ENCODE assay signal across 2 cellular contexts in the genomic region with DNA sequence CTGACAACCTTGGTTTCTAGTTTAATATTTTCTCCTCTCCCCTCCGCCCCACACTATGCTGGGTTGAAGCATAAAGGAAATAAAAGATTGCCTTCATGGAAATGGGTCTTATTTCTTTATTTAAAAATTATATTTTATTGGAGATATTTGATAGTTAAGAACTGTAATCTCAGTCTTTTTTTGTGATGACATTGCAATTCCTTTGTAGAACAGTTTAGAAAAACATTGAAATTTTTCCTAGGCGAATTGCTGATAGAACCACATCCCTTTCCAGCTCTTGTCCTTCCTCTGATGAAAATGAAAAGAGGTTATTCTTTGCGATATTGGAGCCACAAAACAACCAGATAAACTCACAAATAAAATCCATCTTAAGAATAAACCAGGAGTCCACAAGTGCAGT.
TF ChIP-seq lines count a peak whose summit lies in the region.

No MANE protein-coding gene starts in this region.

TF ChIP-seq in HepG2, 621 proteins besides CTCF, POLR2A, EP300 and RAD21 (continued from another document):
- TF ChIP-seq, protein P1, sequence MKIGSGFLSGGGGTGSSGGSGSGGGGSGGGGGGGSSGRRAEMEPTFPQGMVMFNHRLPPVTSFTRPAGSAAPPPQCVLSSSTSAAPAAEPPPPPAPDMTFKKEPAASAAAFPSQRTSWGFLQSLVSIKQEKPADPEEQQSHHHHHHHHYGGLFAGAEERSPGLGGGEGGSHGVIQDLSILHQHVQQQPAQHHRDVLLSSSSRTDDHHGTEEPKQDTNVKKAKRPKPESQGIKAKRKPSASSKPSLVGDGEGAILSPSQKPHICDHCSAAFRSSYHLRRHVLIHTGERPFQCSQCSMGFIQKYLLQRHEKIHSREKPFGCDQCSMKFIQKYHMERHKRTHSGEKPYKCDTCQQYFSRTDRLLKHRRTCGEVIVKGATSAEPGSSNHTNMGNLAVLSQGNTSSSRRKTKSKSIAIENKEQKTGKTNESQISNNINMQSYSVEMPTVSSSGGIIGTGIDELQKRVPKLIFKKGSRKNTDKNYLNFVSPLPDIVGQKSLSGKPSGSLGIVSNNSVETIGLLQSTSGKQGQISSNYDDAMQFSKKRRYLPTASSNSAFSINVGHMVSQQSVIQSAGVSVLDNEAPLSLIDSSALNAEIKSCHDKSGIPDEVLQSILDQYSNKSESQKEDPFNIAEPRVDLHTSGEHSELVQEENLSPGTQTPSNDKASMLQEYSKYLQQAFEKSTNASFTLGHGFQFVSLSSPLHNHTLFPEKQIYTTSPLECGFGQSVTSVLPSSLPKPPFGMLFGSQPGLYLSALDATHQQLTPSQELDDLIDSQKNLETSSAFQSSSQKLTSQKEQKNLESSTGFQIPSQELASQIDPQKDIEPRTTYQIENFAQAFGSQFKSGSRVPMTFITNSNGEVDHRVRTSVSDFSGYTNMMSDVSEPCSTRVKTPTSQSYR (CRISPR knock-in tag; IDR thresholded peaks at IDR 0.05; ENCODE audit: borderline replicate concordance): no peak
- no peak for TF ChIP-seq HOXD1 (CRISPR knock-in tag; IDR thresholded peaks at IDR 0.05)
- no peak for TF ChIP-seq ATM (IDR thresholded peaks at IDR 0.05; ENCODE audit: borderline replicate concordance)
- TF ChIP-seq, protein P2, sequence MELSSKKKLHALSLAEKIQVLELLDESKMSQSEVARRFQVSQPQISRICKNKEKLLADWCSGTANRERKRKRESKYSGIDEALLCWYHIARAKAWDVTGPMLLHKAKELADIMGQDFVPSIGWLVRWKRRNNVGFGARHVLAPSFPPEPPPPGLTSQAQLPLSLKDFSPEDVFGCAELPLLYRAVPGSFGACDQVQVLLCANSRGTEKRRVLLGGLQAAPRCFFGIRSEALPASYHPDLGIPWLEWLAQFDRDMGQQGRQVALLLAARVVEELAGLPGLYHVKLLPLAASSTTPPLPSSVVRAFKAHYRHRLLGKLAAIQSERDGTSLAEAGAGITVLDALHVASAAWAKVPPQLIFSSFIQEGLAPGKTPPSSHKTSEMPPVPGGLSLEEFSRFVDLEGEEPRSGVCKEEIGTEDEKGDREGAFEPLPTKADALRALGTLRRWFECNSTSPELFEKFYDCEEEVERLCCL (CRISPR knock-in tag; IDR thresholded peaks at IDR 0.05; ENCODE audit: borderline replicate concordance): no peak
- no peak for TF ChIP-seq ZBTB20 (CRISPR knock-in tag; IDR thresholded peaks at IDR 0.05; ENCODE audit: borderline replicate concordance, low read depth)

TF ChIP-seq in K562, 482 proteins besides CTCF, POLR2A, EP300 and RAD21 (continued from another document):
- TF ChIP-seq, protein P3, sequence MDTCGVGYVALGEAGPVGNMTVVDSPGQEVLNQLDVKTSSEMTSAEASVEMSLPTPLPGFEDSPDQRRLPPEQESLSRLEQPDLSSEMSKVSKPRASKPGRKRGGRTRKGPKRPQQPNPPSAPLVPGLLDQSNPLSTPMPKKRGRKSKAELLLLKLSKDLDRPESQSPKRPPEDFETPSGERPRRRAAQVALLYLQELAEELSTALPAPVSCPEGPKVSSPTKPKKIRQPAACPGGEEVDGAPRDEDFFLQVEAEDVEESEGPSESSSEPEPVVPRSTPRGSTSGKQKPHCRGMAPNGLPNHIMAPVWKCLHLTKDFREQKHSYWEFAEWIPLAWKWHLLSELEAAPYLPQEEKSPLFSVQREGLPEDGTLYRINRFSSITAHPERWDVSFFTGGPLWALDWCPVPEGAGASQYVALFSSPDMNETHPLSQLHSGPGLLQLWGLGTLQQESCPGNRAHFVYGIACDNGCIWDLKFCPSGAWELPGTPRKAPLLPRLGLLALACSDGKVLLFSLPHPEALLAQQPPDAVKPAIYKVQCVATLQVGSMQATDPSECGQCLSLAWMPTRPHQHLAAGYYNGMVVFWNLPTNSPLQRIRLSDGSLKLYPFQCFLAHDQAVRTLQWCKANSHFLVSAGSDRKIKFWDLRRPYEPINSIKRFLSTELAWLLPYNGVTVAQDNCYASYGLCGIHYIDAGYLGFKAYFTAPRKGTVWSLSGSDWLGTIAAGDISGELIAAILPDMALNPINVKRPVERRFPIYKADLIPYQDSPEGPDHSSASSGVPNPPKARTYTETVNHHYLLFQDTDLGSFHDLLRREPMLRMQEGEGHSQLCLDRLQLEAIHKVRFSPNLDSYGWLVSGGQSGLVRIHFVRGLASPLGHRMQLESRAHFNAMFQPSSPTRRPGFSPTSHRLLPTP (IDR thresholded peaks at IDR 0.05; ENCODE audit: borderline replicate concordance, extremely low read depth, insufficient read length): no peak
- TF ChIP-seq KLF1 (tag; IDR thresholded peaks at IDR 0.05) (no peak), FOXA3 (CRISPR knock-in tag; conservative IDR thresholded peaks at IDR 0.05 in 1 of 2, IDR thresholded peaks at IDR 0.05 in 1 of 2) (no peak), ZNF644 (tag; IDR thresholded peaks at IDR 0.05; ENCODE audit: low read depth) (no peak), MAFF (IDR thresholded peaks at IDR 0.05; ENCODE audit: low read length) (peak; percentile 60), CREBBP (IDR thresholded peaks at IDR 0.05; ENCODE audit: low read depth, low read length) (no peak), PHB2 (IDR thresholded peaks at IDR 0.05; ENCODE audit: low read depth) (no peak), ZNF316 (IDR thresholded peaks at IDR 0.05) (peak; percentile 78)
- TF ChIP-seq, protein P4, sequence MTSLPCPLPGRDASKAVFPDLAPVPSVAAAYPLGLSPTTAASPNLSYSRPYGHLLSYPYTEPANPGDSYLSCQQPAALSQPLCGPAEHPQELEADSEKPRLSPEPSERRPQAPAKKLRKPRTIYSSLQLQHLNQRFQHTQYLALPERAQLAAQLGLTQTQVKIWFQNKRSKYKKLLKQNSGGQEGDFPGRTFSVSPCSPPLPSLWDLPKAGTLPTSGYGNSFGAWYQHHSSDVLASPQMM (CRISPR knock-in tag; IDR thresholded peaks at IDR 0.05): no peak
- TF ChIP-seq, protein P5, sequence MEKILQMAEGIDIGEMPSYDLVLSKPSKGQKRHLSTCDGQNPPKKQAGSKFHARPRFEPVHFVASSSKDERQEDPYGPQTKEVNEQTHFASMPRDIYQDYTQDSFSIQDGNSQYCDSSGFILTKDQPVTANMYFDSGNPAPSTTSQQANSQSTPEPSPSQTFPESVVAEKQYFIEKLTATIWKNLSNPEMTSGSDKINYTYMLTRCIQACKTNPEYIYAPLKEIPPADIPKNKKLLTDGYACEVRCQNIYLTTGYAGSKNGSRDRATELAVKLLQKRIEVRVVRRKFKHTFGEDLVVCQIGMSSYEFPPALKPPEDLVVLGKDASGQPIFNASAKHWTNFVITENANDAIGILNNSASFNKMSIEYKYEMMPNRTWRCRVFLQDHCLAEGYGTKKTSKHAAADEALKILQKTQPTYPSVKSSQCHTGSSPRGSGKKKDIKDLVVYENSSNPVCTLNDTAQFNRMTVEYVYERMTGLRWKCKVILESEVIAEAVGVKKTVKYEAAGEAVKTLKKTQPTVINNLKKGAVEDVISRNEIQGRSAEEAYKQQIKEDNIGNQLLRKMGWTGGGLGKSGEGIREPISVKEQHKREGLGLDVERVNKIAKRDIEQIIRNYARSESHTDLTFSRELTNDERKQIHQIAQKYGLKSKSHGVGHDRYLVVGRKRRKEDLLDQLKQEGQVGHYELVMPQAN (IDR thresholded peaks at IDR 0.05; ENCODE audit: borderline replicate concordance): no peak
